Comparison of ENCODE assay signal across 26 cellular contexts in the genomic region with DNA sequence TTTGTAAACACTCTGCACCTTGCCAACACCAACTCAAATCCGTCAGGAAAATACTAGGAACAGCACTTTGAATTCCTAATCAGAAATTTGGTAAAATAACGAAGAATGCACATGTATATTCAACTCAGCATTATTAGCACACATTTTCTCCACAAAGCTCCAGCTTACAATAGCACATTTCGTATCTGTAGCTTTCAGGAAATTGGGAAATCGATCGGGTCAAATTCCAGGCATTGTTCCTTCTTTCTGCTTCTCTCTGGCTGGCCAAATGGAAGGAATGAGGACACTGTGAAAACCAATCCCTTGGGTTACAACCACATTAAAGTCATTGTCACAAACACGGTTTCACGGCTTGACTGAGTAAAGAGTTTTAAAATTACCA. TPM values are rescaled to one million over a fixed set of nuclear protein-coding genes. Genes with fewer than 3 reads are reported as not detected.
DNase-seq lines count a peak whose midpoint lies in the region; ATAC-seq and TF ChIP-seq lines count a peak whose summit lies in the region.
"Had no signal": no experiment of that assay in that cellular context is flagged by ENCODE, and none has a peak within 500 bp of the region (broad histone marks: within the 10 kb centered on the region; RNA-seq: fewer than 3 reads in every experiment).

No MANE protein-coding gene starts in this region.

- 36 to 41% methylated on average over 7 of the region's 7 CpGs for WGBS in GM23248 (ENCODE audit: low coverage in 1 of 2, low lambda C conversion rate in 2 of 2, missing lambda C conversion rate in 2 of 2), 2 experiments

- H3K27ac ChIP-seq in GM23248: no peak overlapping the region
- H3K27ac ChIP-seq in osteoblast (ENCODE audit: low read depth, low read length): no peak overlapping the region
- H3K27ac ChIP-seq: foreskin keratinocyte, heart right ventricle, parathyroid adenoma, SJSA1, suprapubic skin had no signal

- H3K36me3 ChIP-seq in GM23248 (ENCODE audit: low read depth) (0 out of 2 replicates have a peak, but pooled peaks cover 4% of the 10 kb centered on the region), osteoblast (ENCODE audit: insufficient read depth, low read length) (peaks cover 12% of the 10 kb centered on the region)
- H3K36me3 ChIP-seq: SJSA1 had no signal

- POLR2A ChIA-PET in WTC11 (lab: Charles Lee): no interaction called here

- TF ChIP-seq CTCF in WTC11 (IDR thresholded peaks at IDR 0.05) (no peak), osteoblast (IDR thresholded peaks at IDR 0.05; ENCODE audit: extremely low read depth, low read depth, low read length) (no peak)

- peaks cover 17% of the 10 kb centered on the region for H3K4me1 ChIP-seq in GM23248 (ENCODE audit: insufficient read depth)
- peaks cover 13% of the 10 kb centered on the region for H3K4me1 ChIP-seq in osteoblast (ENCODE audit: insufficient read depth, low read length)
- H3K4me1 ChIP-seq: foreskin keratinocyte, heart right ventricle, parathyroid adenoma had no signal

- CTCF ChIA-PET in WTC11 (lab: Charles Lee): interaction anchor here (1.0 to 1.4 kb wide), 4 partner anchors 16 to 42 kb away, joined by 3 to 6 read pairs (median 4); no protein-coding TSS in a partner anchor

- no peak for ATAC-seq in WTC11
- no peak for ATAC-seq in HG03432 (IDR thresholded peaks at IDR 0.05; ENCODE audit: unreplicated experiment)
- ATAC-seq in HG03442 (IDR thresholded peaks at IDR 0.05; ENCODE audit: unreplicated experiment): no peak
- ATAC-seq: activated CD4-positive, alpha-beta T cell treated with anti-CD3 and anti-CD28 coated beads for 36 hours; foreskin keratinocyte; stimulated activated memory B cell treated with anti-CD40 and anti-IgM and Interleukin-4, amounts not matched to agents 10 μg/mL and 1 μg/mL and 100 μg/mL, for 72 hours had no signal

- H3K4me3 Mint-ChIP-seq in WTC11: no peak overlapping the region
- H3K4me3 Mint-ChIP-seq: activated CD4-positive, alpha-beta T cell treated with anti-CD3 and anti-CD28 coated beads for 36 hours; activated naive CD8-positive, alpha-beta T cell treated with anti-CD3 and anti-CD28 coated beads for 36 hours; CD14-positive monocyte; stimulated activated memory B cell treated with anti-CD40 and anti-IgM and Interleukin-4, amounts not matched to agents 10 μg/mL and 1 μg/mL and 100 μg/mL, for 72 hours had no signal

- peaks cover 13% of the 10 kb centered on the region for H3K4me1 Mint-ChIP-seq in WTC11
- H3K4me1 Mint-ChIP-seq: activated CD4-positive, alpha-beta T cell treated with anti-CD3 and anti-CD28 coated beads for 36 hours; activated naive CD8-positive, alpha-beta T cell treated with anti-CD3 and anti-CD28 coated beads for 36 hours; stimulated activated memory B cell treated with anti-CD40 and anti-IgM and Interleukin-4, amounts not matched to agents 10 μg/mL and 1 μg/mL and 100 μg/mL, for 72 hours had no signal

- H3K27me3 ChIP-seq in GM23248 (replicated peaks; ENCODE audit: insufficient read depth): no peaks in the 10 kb centered on the region
- no peaks in the 10 kb centered on the region for H3K27me3 ChIP-seq in osteoblast (ENCODE audit: insufficient read depth, low read length)
- H3K27me3 ChIP-seq: foreskin keratinocyte, heart right ventricle, SJSA1, suprapubic skin had no signal

- peaks cover 7% of the 10 kb centered on the region for H3K9me3 Mint-ChIP-seq in WTC11
- H3K9me3 Mint-ChIP-seq: activated naive CD8-positive, alpha-beta T cell treated with anti-CD3 and anti-CD28 coated beads for 36 hours; stimulated activated memory B cell treated with anti-CD40 and anti-IgM and Interleukin-4, amounts not matched to agents 10 μg/mL and 1 μg/mL and 100 μg/mL, for 72 hours had no signal

- H3K4me3 ChIP-seq in GM23248: no peak overlapping the region
- H3K4me3 ChIP-seq in osteoblast (ENCODE audit: insufficient read depth, low read length): no peak overlapping the region
- H3K4me3 ChIP-seq: heart right ventricle, SJSA1, suprapubic skin had no signal

- H3K4me2 ChIP-seq in GM23248 (ENCODE audit: unreplicated experiment): no peak overlapping the region
- peak overlapping the region; percentile 16 for H3K4me2 ChIP-seq in osteoblast (ENCODE audit: insufficient read depth, low read length)

- no peaks in the 10 kb centered on the region for H3K79me2 ChIP-seq in GM23248 (ENCODE audit: insufficient read depth)
- H3K79me2 ChIP-seq in osteoblast (ENCODE audit: insufficient read depth, low read length): no peaks in the 10 kb centered on the region
- H3K79me2 ChIP-seq: parathyroid adenoma had no signal

- H3K36me3 Mint-ChIP-seq in WTC11: peaks cover 22% of the 10 kb centered on the region

- H3K27me3 Mint-ChIP-seq in WTC11 (ENCODE audit: low read depth): no peaks in the 10 kb centered on the region
- H3K27me3 Mint-ChIP-seq: activated CD4-positive, alpha-beta T cell treated with anti-CD3 and anti-CD28 coated beads for 36 hours; activated naive CD8-positive, alpha-beta T cell treated with anti-CD3 and anti-CD28 coated beads for 36 hours; stimulated activated memory B cell treated with anti-CD40 and anti-IgM and Interleukin-4, amounts not matched to agents 10 μg/mL and 1 μg/mL and 100 μg/mL, for 72 hours had no signal

- peak overlapping the region; percentile 40 for H3K27ac Mint-ChIP-seq in WTC11
- H3K27ac Mint-ChIP-seq: activated CD4-positive, alpha-beta T cell treated with anti-CD3 and anti-CD28 coated beads for 36 hours; activated naive CD8-positive, alpha-beta T cell treated with anti-CD3 and anti-CD28 coated beads for 36 hours; CD14-positive monocyte; stimulated activated memory B cell treated with anti-CD40 and anti-IgM and Interleukin-4, amounts not matched to agents 10 μg/mL and 1 μg/mL and 100 μg/mL, for 72 hours had no signal

- H3F3A ChIP-seq in GM23248 (ENCODE audit: insufficient read depth): no peaks in the 10 kb centered on the region

- H2AFZ ChIP-seq in GM23248 (no peak overlapping the region), osteoblast (ENCODE audit: low read length) (no peak overlapping the region)
- H2AFZ ChIP-seq: parathyroid adenoma had no signal

- H4K20me1 ChIP-seq in GM23248 (ENCODE audit: insufficient read depth) (no peaks in the 10 kb centered on the region), osteoblast (ENCODE audit: insufficient read depth, low read length) (peaks cover 2% of the 10 kb centered on the region)

- H3K9me2 ChIP-seq in GM23248 (ENCODE audit: insufficient read depth): no peaks in the 10 kb centered on the region

- in situ Hi-C loops in GM23248 (cut with MboI): no loop called here

- H3K9ac ChIP-seq in GM23248: no peak overlapping the region
- H3K9ac ChIP-seq: parathyroid adenoma had no signal

- peak; percentile 36 for DNase-seq in GM23248
- no peak for DNase-seq in WTC11 (ENCODE audit: low spot score)
- DNase-seq in fibroblast of peridontal ligament (ENCODE audit: extremely low read depth): peak; percentile 37
- DNase-seq in osteoblast (ENCODE audit: insufficient read length, low spot score, missing footprints): peak; percentile 10
- DNase-seq in stimulated activated CD4-positive, alpha-beta T cell treated with anti-CD3 and anti-CD28 coated beads, Interleukin-1b, Interleukin-23, amount 100 ng/mL, for 48 hours: no peak
- DNase-seq in hepatic stellate cell (ENCODE audit: low spot score): no peak
- DNase-seq: activated CD4-positive, alpha-beta T cell treated with anti-CD3 and anti-CD28 coated beads for 36 hours; activated naive CD8-positive, alpha-beta T cell treated with anti-CD3 and anti-CD28 coated beads for 36 hours; activated T-cell treated with anti-CD3 and anti-CD28 coated beads for 4 hours; Calu3; DMS79 treated with DMSO at 0.1 percent for 48 hours; foreskin keratinocyte; heart right ventricle; NCI-H1092 treated with DMSO at 0.1 percent for 48 hours; NCI-H2081; NCI-H226; stimulated activated CD4-positive, alpha-beta T cell treated with anti-CD3 and anti-CD28 coated beads, Interleukin-12 subunit alpha, Interleukin-12 subunit beta, amount 100 ng/mL, for 4 hours; stimulated activated CD4-positive, alpha-beta T cell treated with anti-CD3 and anti-CD28 coated beads, Interleukin-4, amount 100 ng/mL, for 4 hours; T-helper 1 cell had no signal

- no peaks in the 10 kb centered on the region for H3K9me3 ChIP-seq in GM23248 (ENCODE audit: low read depth)
- H3K9me3 ChIP-seq in osteoblast (ENCODE audit: low read depth, low read length): no peaks in the 10 kb centered on the region
- H3K9me3 ChIP-seq: heart right ventricle, SJSA1, suprapubic skin had no signal

TF ChIP-seq in WTC11, 78 proteins besides CTCF, POLR2A, EP300 and RAD21 (continues in another document):
- TF ChIP-seq, protein P1, sequence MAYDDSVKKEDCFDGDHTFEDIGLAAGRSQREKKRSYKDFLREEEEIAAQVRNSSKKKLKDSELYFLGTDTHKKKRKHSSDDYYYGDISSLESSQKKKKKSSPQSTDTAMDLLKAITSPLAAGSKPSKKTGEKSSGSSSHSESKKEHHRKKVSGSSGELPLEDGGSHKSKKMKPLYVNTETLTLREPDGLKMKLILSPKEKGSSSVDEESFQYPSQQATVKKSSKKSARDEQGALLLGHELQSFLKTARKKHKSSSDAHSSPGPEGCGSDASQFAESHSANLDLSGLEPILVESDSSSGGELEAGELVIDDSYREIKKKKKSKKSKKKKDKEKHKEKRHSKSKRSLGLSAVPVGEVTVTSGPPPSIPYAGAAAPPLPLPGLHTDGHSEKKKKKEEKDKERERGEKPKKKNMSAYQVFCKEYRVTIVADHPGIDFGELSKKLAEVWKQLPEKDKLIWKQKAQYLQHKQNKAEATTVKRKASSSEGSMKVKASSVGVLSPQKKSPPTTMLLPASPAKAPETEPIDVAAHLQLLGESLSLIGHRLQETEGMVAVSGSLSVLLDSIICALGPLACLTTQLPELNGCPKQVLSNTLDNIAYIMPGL (CRISPR knock-in tag; IDR thresholded peaks at IDR 0.05): no peak
- TF ChIP-seq TEAD4 (CRISPR knock-in tag; IDR thresholded peaks at IDR 0.05): no peak

RNA-seq across cellular contexts. Expression of a gene that starts 58.6 kb away (rescaled TPM):
- total RNA-seq in GM23248 (2014; rRNA removed; shearing (Covaris generic)): 4.0 and 7.8 TPM in 2 replicates
- polyA plus RNA-seq in GM23248 (2016; fragmentation: Nextera tagmentation; extraction: Ambion mirVana): 4.2 and 4.4 TPM in 2 replicates
- total RNA-seq in WTC11 (2021): 10.6 to 16.8 TPM (median 12.0 TPM) in 3 replicates
- total RNA-seq in osteoblast: 6.5 and 8.0 TPM in 2 replicates

Comparison
In these comparisons a context has a peak if more than half of its experiments do, and no peak if none do; other contexts are left out.
1. DNase-seq: peak in GM23248 (single experiment), fibroblast of peridontal ligament (single experiment) and osteoblast (single experiment); none in WTC11 (single experiment), stimulated activated CD4-positive, alpha-beta T cell treated with anti-CD3 and anti-CD28 coated beads, Interleukin-1b, Interleukin-23, amount 100 ng/mL, for 48 hours (single experiment) and hepatic stellate cell (single experiment).